ENCODE assay signal across 9 cellular contexts in the genomic region with DNA sequence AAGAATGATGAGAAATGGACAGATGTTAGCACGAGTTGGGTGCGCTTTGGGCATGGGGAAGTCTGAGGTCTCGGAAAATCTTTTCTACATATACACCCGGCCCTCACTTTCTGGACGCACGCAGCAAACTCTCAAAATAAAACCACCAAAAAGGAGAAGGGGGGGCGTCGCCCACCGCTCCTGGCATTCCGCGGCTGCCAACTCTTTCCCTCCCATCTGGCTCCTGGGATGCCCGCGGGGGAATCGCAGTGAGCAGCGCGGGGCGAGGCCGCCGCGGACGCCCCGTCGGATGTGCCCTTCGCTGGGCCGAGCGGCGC. TPM values are rescaled to one million over a fixed set of nuclear protein-coding genes. Genes with fewer than 3 reads are reported as not detected.
DNase-seq lines count a peak whose midpoint lies in the region; ATAC-seq and TF ChIP-seq lines count a peak whose summit lies in the region.
"Had no signal": no experiment of that assay in that cellular context is flagged by ENCODE, and none has a peak within 500 bp of the region (broad histone marks: within the 10 kb centered on the region; RNA-seq: fewer than 3 reads in every experiment).

No MANE protein-coding gene starts in this region.

- peak overlapping the region; percentile 28 for H3K4me3 Mint-ChIP-seq in activated T-helper 1 cell treated with anti-CD3 and anti-CD28 coated beads, Interleukin-12 subunit alpha, Interleukin-12 subunit beta, Interleukin-2, Interleukin-4 antibody, amounts not matched to agents 30 ng/mL and 10 ng/mL and 1 ng/mL, durations not matched to agents 14 hours and 24 hours and 36 hours

- H3K27ac ChIP-seq in right atrium auricular region: peak overlapping the region; percentile 91 to 95

- H3K36me3 ChIP-seq in H7 (replicated peaks; ENCODE audit: control insufficient read depth, insufficient read depth, low read length): no peaks in the 10 kb centered on the region
- no peaks in the 10 kb centered on the region for H3K36me3 ChIP-seq in right atrium auricular region

- H3K4me1 ChIP-seq in right atrium auricular region: peaks cover 0 to 13% of the 10 kb centered on the region in 2 donors

- peaks cover 11% of the 10 kb centered on the region for H3K4me1 Mint-ChIP-seq in activated T-helper 1 cell treated with anti-CD3 and anti-CD28 coated beads, Interleukin-12 subunit alpha, Interleukin-12 subunit beta, Interleukin-2, Interleukin-4 antibody, amounts not matched to agents 30 ng/mL and 10 ng/mL and 1 ng/mL, durations not matched to agents 14 hours and 24 hours and 36 hours (ENCODE audit: low read depth)

- H3K9me3 Mint-ChIP-seq in activated T-helper 1 cell treated with anti-CD3 and anti-CD28 coated beads, Interleukin-12 subunit alpha, Interleukin-12 subunit beta, Interleukin-2, Interleukin-4 antibody, amounts not matched to agents 30 ng/mL and 10 ng/mL and 1 ng/mL, durations not matched to agents 14 hours and 24 hours and 36 hours: no peaks in the 10 kb centered on the region

- TF ChIP-seq CTCF in right atrium auricular region (IDR thresholded peaks at IDR 0.05): no peak

- DNase-seq in H7 (no peak), right atrium auricular region (ENCODE audit: low spot score) (no peak), skeletal muscle cell (ENCODE audit: low read depth) (no peak), COLO829 (ENCODE audit: low spot score) (no peak), NCI-H748 (lab: John Stamatoyannopoulos, UW; ENCODE audit: unreplicated experiment) (no peak), hippocampal formation (lab: John Stamatoyannopoulos, UW) (no peak)
- DNase-seq in activated T-helper 1 cell treated with anti-CD3 and anti-CD28 coated beads, Interleukin-12 subunit alpha, Interleukin-12 subunit beta, Interleukin-2, Interleukin-4 antibody, amounts not matched to agents 30 ng/mL and 10 ng/mL and 1 ng/mL, durations not matched to agents 14 hours and 24 hours and 36 hours (ENCODE audit: low spot score): no peak

- H3K27me3 ChIP-seq in H7 (ENCODE audit: control insufficient read depth, insufficient read depth, low read length) (peaks cover 29% of the 10 kb centered on the region), right atrium auricular region (no peaks in the 10 kb centered on the region)

- H3K4me3 ChIP-seq in H7 (ENCODE audit: insufficient read depth, low read depth, low read length) (peak overlapping the region; percentile 61), right atrium auricular region (peak overlapping the region; percentile 81 to 86), skeletal muscle cell (ENCODE audit: low read depth, low read length) (peak overlapping the region; percentile 74)

- intact Hi-C loops in activated T-helper 1 cell treated with anti-CD3 and anti-CD28 coated beads, Interleukin-12 subunit alpha, Interleukin-12 subunit beta, Interleukin-2, Interleukin-4 antibody, amounts not matched to agents 30 ng/mL and 10 ng/mL and 1 ng/mL, durations not matched to agents 14 hours and 24 hours and 36 hours (cut with micrococcal nuclease): no loop called here

- H3K9me3 ChIP-seq in right atrium auricular region: no peaks in the 10 kb centered on the region

- H3K36me3 Mint-ChIP-seq in activated T-helper 1 cell treated with anti-CD3 and anti-CD28 coated beads, Interleukin-12 subunit alpha, Interleukin-12 subunit beta, Interleukin-2, Interleukin-4 antibody, amounts not matched to agents 30 ng/mL and 10 ng/mL and 1 ng/mL, durations not matched to agents 14 hours and 24 hours and 36 hours (ENCODE audit: low read depth): no peaks in the 10 kb centered on the region

- no peak for ATAC-seq in GM18909 (IDR thresholded peaks at IDR 0.05; ENCODE audit: poor library complexity, unreplicated experiment)

- H3K27me3 Mint-ChIP-seq in activated T-helper 1 cell treated with anti-CD3 and anti-CD28 coated beads, Interleukin-12 subunit alpha, Interleukin-12 subunit beta, Interleukin-2, Interleukin-4 antibody, amounts not matched to agents 30 ng/mL and 10 ng/mL and 1 ng/mL, durations not matched to agents 14 hours and 24 hours and 36 hours (ENCODE audit: insufficient read depth): peaks cover 63% of the 10 kb centered on the region

- no peak overlapping the region for H3K27ac Mint-ChIP-seq in activated T-helper 1 cell treated with anti-CD3 and anti-CD28 coated beads, Interleukin-12 subunit alpha, Interleukin-12 subunit beta, Interleukin-2, Interleukin-4 antibody, amounts not matched to agents 30 ng/mL and 10 ng/mL and 1 ng/mL, durations not matched to agents 14 hours and 24 hours and 36 hours

RNA-seq across cellular contexts. Expression of a gene that starts 0.7 kb away (rescaled TPM):
- total RNA-seq in H7 (2014; rRNA removed; shearing (Covaris generic)): 4.4 and 6.7 TPM in 2 replicates
- not detected in 2 replicates for total RNA-seq in activated T-helper 1 cell treated with anti-CD3 and anti-CD28 coated beads, Interleukin-12 subunit alpha, Interleukin-12 subunit beta, Interleukin-2, Interleukin-4 antibody, amounts not matched to agents 30 ng/mL and 10 ng/mL and 1 ng/mL, durations not matched to agents 14 hours and 24 hours and 36 hours
- 100 to 1,000 TPM; 866 to 898 TPM for total RNA-seq in right atrium auricular region
- total RNA-seq: T-helper 1 cell treated with Interleukin-12 subunit alpha and Interleukin-12 subunit beta and Interleukin-4 antibody, amounts not matched to agents 30 ng/mL and 1 ng/mL, for 36 hours had no signal

Comparison
In these comparisons a context has a peak if more than half of its experiments do, and no peak if none do; other contexts are left out.
1. RNA of a gene that starts 0.7 kb away (total RNA-seq): 866 to 898 TPM in right atrium auricular region; 4.4 to 6.7 TPM in H7 and not detected in activated T-helper 1 cell treated with anti-CD3 and anti-CD28 coated beads, Interleukin-12 subunit alpha, Interleukin-12 subunit beta, Interleukin-2, Interleukin-4 antibody, amounts not matched to agents 30 ng/mL and 10 ng/mL and 1 ng/mL, durations not matched to agents 14 hours and 24 hours and 36 hours; every median in the first group is over 100 times any median in the second.
2. Peak in every context shown above with its lines, with median percentiles within 50 percentile points of each other: H3K4me3 ChIP-seq.